Comparison of ENCODE assay signal across 1 cellular context in the genomic region with DNA sequence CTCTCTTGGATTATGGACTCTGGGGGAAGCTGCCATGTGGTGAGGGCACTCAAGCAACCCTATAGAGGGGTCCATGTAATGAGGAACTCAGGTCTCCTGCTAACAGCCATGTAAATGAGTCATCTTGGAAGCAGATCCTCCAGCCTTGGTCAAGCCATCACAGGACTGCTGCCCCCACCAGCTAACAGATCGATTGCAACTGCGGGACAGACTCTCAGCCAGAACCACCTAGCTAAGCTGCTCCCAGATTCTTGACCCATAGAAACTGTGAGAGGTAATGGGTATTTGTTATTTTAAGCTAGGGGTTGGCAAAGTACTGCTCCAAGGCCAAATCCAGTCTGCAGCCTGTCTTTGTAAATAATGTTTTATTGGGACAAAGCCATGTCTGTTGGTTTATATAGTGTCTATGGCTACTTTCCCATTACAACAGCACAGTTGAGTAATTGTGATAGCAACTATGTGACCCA.
A peak's percentile ranks its signal among the peaks of the same experiment; 100 is the strongest.
TF ChIP-seq lines count a peak whose summit lies in the region.

No MANE protein-coding gene starts in this region.

TF ChIP-seq in IMR-90, 13 proteins besides CTCF, POLR2A, EP300 and RAD21:
- TF ChIP-seq RCOR1 (IDR thresholded peaks at IDR 0.05; ENCODE audit: insufficient replicate concordance, low read length) (no peak), FOS (IDR thresholded peaks at IDR 0.05; ENCODE audit: low read depth, low read length) (peak; percentile 23; the same call in 1 of the 2 replicates)
TF ChIP-seq in IMR-90: peak in this region for 1.
